ENCODE assay signal across 7 cellular contexts in the genomic region with DNA sequence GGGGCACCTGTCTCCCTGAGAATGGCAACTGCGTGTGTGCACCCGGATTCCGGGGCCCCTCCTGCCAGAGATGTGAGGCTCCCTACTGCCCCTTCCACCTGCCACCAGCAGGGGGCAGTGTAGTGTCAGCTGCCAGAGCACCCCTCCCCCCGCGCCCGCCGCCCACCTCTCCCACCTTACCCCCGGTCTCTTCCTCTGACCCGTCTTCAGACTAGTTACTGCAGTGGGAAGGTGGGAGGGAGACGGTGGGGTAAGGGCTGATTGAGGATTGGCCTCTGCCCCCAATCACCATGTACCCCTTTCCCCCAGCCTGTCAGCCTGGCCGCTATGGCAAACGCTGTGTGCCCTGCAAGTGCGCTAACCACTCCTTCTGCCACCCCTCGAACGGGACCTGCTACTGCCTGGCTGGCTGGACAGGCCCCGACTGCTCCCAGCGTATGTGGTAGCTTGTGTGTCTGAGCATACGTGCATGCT. TPM values are rescaled to one million over a fixed set of nuclear protein-coding genes. Genes with fewer than 3 reads are reported as not detected.
DNase-seq lines count a peak whose midpoint lies in the region; ATAC-seq and TF ChIP-seq lines count a peak whose summit lies in the region.

No MANE protein-coding gene starts in this region.

- H3K27me3 ChIP-seq in foreskin keratinocyte = no peaks in the 10 kb centered on the region

- no peak for DNase-seq in GM12864 (ENCODE audit: low read depth)
- peak; percentile 67 for DNase-seq in NB4 (ENCODE audit: low read depth)
- peak; percentile 34 for DNase-seq in activated T-cell treated with anti-CD3 and anti-CD28 coated beads for 4 hours
- DNase-seq in foreskin keratinocyte = no peak
- peak; percentile 27 to 55 (median 35) for DNase-seq in stimulated activated CD4-positive, alpha-beta T cell treated with anti-CD3 and anti-CD28 coated beads, Interleukin-12 subunit alpha, Interleukin-12 subunit beta, amount 100 ng/mL, for 48 hours (ENCODE audit: low read depth in 2 of 3, low spot score in 1 of 3)

- TF ChIP-seq POLR2A in NB4 (IDR thresholded peaks at IDR 0.05; ENCODE audit: extremely low read depth, insufficient read length) = no peak

- H3K27ac ChIP-seq in foreskin keratinocyte = no peak overlapping the region

- H3K4me3 ChIP-seq in GM12864 (ENCODE audit: low read depth, low read length) (no peak overlapping the region), NB4 (ENCODE audit: low read depth, low read length) (no peak overlapping the region)

- H3K4me1 ChIP-seq in foreskin keratinocyte = no peaks in the 10 kb centered on the region

- ATAC-seq in foreskin keratinocyte = peak; percentile 9
- no peak for ATAC-seq in HG03159 (IDR thresholded peaks at IDR 0.05; ENCODE audit: unreplicated experiment)
- no peak for ATAC-seq in HG03520 (IDR thresholded peaks at IDR 0.05; ENCODE audit: unreplicated experiment)

- TF ChIP-seq CTCF in GM12864 (IDR thresholded peaks at IDR 0.05; ENCODE audit: low read depth, low read length, missing control alignments) = peak; percentile 88
- peak; percentile 71 for TF ChIP-seq CTCF in NB4 (IDR thresholded peaks at IDR 0.05; ENCODE audit: low read depth, low read length)
- peak; percentile 73 for TF ChIP-seq CTCF in foreskin keratinocyte (conservative IDR thresholded peaks at IDR 0.05)

RNA-seq across cellular contexts. Expression of a gene that starts 10.1 kb away (rescaled TPM):
- not detected in 2 replicates for total RNA-seq in foreskin keratinocyte
- polyA plus RNA-seq in foreskin keratinocyte = not detected in 2 replicates

RNA-seq across cellular contexts. Expression of a gene that starts 16.8 kb away (rescaled TPM):
- total RNA-seq in foreskin keratinocyte = 6.6 and 7.3 TPM in 2 replicates
- 3.3 and 4.0 TPM in 2 replicates for polyA plus RNA-seq in foreskin keratinocyte

RNA-seq across cellular contexts. Expression of a gene that starts 49.7 kb away (rescaled TPM):
- total RNA-seq in foreskin keratinocyte = not detected in 2 replicates
- 0.03 TPM in 1 of 2 replicates, not detected in the other for polyA plus RNA-seq in foreskin keratinocyte

RNA-seq across cellular contexts. Expression of a gene that starts 51.4 kb away (rescaled TPM):
- total RNA-seq in foreskin keratinocyte = not detected in 2 replicates
- not detected in 2 replicates for polyA plus RNA-seq in foreskin keratinocyte

Comparison
In these comparisons a context has a peak if more than half of its experiments do, and no peak if none do; other contexts are left out.
1. DNase-seq: peak in NB4 (single experiment), activated T-cell treated with anti-CD3 and anti-CD28 coated beads for 4 hours (single experiment) and stimulated activated CD4-positive, alpha-beta T cell treated with anti-CD3 and anti-CD28 coated beads, Interleukin-12 subunit alpha, Interleukin-12 subunit beta, amount 100 ng/mL, for 48 hours (3 of 3); none in GM12864 (single experiment) and foreskin keratinocyte (0 of 2).
2. Peak in every context shown above with its lines, with median percentiles within 50 percentile points of each other: CTCF ChIP-seq.